ENCODE assay signal across 8 cellular contexts in the genomic region with DNA sequence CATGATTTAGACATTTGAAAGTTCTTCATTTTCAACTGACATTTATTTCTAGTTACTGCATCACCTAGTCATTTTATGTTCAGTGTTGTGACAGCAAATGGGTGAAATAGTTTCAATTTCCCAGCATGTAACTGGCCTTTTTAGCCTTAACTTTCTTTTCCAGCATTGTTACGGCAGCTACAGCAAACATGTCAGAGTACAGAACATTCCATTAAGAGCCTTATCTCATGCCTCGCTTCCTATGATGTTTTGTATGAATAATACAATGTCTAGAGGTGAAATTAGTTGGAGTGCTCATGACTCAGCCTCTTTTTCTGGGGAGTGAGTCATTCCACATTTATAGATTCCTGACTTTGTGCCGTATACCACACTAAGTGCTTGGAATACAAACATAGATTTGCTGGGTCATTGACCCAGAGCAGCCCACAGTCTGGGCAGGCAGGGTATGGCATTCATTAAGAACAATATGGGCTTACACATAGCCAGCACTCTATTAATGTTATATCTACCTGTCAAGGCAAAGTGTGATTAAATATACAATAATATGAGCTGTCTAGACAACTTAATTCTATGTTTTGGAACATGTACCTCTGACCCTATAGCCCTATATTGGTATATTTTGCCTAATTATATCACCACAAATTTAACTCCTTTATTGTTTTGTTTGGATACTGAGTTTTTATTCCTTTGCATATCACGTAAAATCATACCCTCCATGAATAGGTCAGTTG.
DNase-seq lines count a peak whose midpoint lies in the region; ATAC-seq and TF ChIP-seq lines count a peak whose summit lies in the region.

No MANE protein-coding gene starts in this region.

- DNase-seq in HEK293T (ENCODE audit: extremely low spot score) (peak; percentile 68), SHP77 treated with DMSO at 0.1 percent for 48 hours (lab: John Stamatoyannopoulos, UW) (peak; percentile 82), heart right ventricle (peak in 1 of 2 donors; percentile 67), stomach (peak; percentile 44), GM19240 (ENCODE audit: insufficient read length, low spot score) (no peak)
- no peak for DNase-seq in stimulated activated CD4-positive, alpha-beta T cell treated with anti-CD3 and anti-CD28 coated beads, Interleukin-2, amount 100 ng/mL, for 48 hours

- CTCF ChIA-PET in HEK293T (lab: Yijun Ruan, JAX) = interaction anchor here (0.6 kb wide), 3 partner anchors 21 to 81 kb away, joined by 3 to 6 read pairs (median 4); no protein-coding TSS in a partner anchor

- no peak for TF ChIP-seq CTCF in heart right ventricle (IDR thresholded peaks at IDR 0.05)
- no peak for TF ChIP-seq CTCF in stomach (IDR thresholded peaks at IDR 0.05)

- ATAC-seq in heart right ventricle = peak; percentile 91 to 98 (median 97)
- no peak for ATAC-seq in HG02759 (IDR thresholded peaks at IDR 0.05; ENCODE audit: unreplicated experiment)
- ATAC-seq in HG02885 (IDR thresholded peaks at IDR 0.05; ENCODE audit: poor library complexity, unreplicated experiment) = no peak

- no peaks in the 10 kb centered on the region for H3K36me3 ChIP-seq in heart right ventricle
- no peaks in the 10 kb centered on the region for H3K36me3 ChIP-seq in stomach

- H3K27me3 ChIP-seq in heart right ventricle (no peaks in the 10 kb centered on the region), stomach (no peaks in the 10 kb centered on the region)

- no peak for TF ChIP-seq POLR2A in stomach (IDR thresholded peaks at IDR 0.05)

- H3K27ac ChIP-seq in heart right ventricle (peak overlapping the region; percentile 70 to 93 (median 82)), stomach (peak overlapping the region; percentile 36 to 84 (median 78))

- TF ChIP-seq EP300 in stomach (IDR thresholded peaks at IDR 0.05) = no peak

- H3K4me1 ChIP-seq in heart right ventricle = peaks cover 3 to 36% (median 15%) of the 10 kb centered on the region in 9 donors
- peaks cover 8 to 25% (median 17%) of the 10 kb centered on the region in 4 donors for H3K4me1 ChIP-seq in stomach

- WGBS in heart right ventricle, 2 donors = 22 to 27% methylated on average over 4 of the region's 4 CpGs
- 14 to 32% (median 16%) methylated on average over 4 of the region's 4 CpGs for WGBS in stomach, 5 donors

- intact Hi-C loops in heart right ventricle (cut with DNase I) = loop anchor here in 5 of 10 donors (5.0 to 10.0 kb wide), 4 partner anchors 51 to 74 kb away; partner anchors contain the start of gene MAP2 (in 4 of the 5)
- intact Hi-C loops in stomach (cut with DNase I; ENCODE audit: low total_unique reads) = no loop called here

- peak overlapping the region in 5 of 10 donors; percentile 3 to 20 (median 12) for H3K4me3 ChIP-seq in heart right ventricle
- H3K4me3 ChIP-seq in stomach = no peak overlapping the region

- POLR2A ChIA-PET in HEK293T (lab: Yijun Ruan, JAX) = interaction anchor here (1.0 kb wide), 1 partner anchor 19 kb away, joined by 3 read pairs; no protein-coding TSS in a partner anchor

- H3K9me3 ChIP-seq in heart right ventricle (peaks cover 0 to 64% (median 23%) of the 10 kb centered on the region in 11 donors), stomach (peaks cover 0 to 22% (median 3%) of the 10 kb centered on the region in 4 donors)

TF ChIP-seq in HEK293T, 16 proteins besides CTCF, POLR2A, EP300 and RAD21:
- 0 out of 2 replicates have a peak, but pooled peaks have one; percentile 34 for TF ChIP-seq LEF1 (IDR thresholded peaks at IDR 0.05; ENCODE audit: borderline replicate concordance)
- peak; percentile 95 for TF ChIP-seq CTBP1 (IDR thresholded peaks at IDR 0.05; ENCODE audit: borderline replicate concordance)
- no peak; the same call in 1 of the 2 replicates for TF ChIP-seq TARDBP (IDR thresholded peaks at IDR 0.05)
- no peak for TF ChIP-seq FOXA1 (IDR thresholded peaks at IDR 0.05)
- TF ChIP-seq L3MBTL2 (conservative IDR thresholded peaks at IDR 0.05) = no peak
- no peak for TF ChIP-seq FOXM1 (IDR thresholded peaks at IDR 0.05; ENCODE audit: borderline replicate concordance)
- TF ChIP-seq FOXK2 (IDR thresholded peaks at IDR 0.05) = no peak
- 0 out of 2 replicates have a peak, but pooled peaks have one; percentile 24 for TF ChIP-seq ZNF384 (IDR thresholded peaks at IDR 0.05)
- TF ChIP-seq ARNT (IDR thresholded peaks at IDR 0.05) = peak; percentile 65; the same call in 1 of the 2 replicates
- no peak for TF ChIP-seq NFRKB (IDR thresholded peaks at IDR 0.05)
- TF ChIP-seq ELF4 (IDR thresholded peaks at IDR 0.05) = no peak
- no peak for TF ChIP-seq BHLHE40 (IDR thresholded peaks at IDR 0.05; ENCODE audit: borderline replicate concordance)
- TF ChIP-seq HDGF (IDR thresholded peaks at IDR 0.05; ENCODE audit: borderline replicate concordance) = no peak
- no peak for TF ChIP-seq SUZ12 (IDR thresholded peaks at IDR 0.05)
- TF ChIP-seq SP1 (IDR thresholded peaks at IDR 0.05) = no peak
- peak; percentile 77 for TF ChIP-seq PKNOX1 (IDR thresholded peaks at IDR 0.05)
TF ChIP-seq in HEK293T: peak in this region for 5.

Comparison
In these comparisons a context has a peak if more than half of its experiments do, and no peak if none do; other contexts are left out.
1. DNase-seq: peak in HEK293T (single experiment), SHP77 treated with DMSO at 0.1 percent for 48 hours (single experiment) and stomach (single experiment); none in stimulated activated CD4-positive, alpha-beta T cell treated with anti-CD3 and anti-CD28 coated beads, Interleukin-2, amount 100 ng/mL, for 48 hours (0 of 2) and GM19240 (single experiment).
2. ATAC-seq: peak in heart right ventricle (8 of 8); none in HG02759 (single experiment) and HG02885 (single experiment).